ENCODE assay signal across 20 cellular contexts in the genomic region with DNA sequence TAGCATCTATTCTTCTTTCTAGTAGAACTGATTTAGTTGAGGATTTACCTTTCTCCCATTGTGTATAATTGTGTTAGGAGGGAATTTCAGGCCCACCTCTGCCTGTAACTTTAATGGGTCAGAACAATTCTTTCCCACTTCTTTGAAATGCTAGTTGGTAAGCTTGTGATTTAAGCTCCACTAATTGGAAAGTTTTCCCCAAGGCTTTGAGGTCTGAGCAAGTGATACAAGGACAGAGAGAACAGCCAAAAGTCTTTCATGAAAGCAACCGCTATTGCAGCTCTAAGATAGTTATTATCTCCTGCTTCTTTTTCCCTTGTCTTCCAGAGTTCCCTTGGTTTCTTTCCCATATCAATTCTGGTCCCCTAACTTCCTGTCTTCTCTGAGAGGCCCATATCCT. TPM values are rescaled to one million over a fixed set of nuclear protein-coding genes. Genes with fewer than 3 reads are reported as not detected.
"Had no signal": no experiment of that assay in that cellular context is flagged by ENCODE, and none has a peak within 500 bp of the region (broad histone marks: within the 10 kb centered on the region; RNA-seq: fewer than 3 reads in every experiment).

No MANE protein-coding gene starts in this region.

- H3K36me3 Mint-ChIP-seq: activated CD8-positive, alpha-beta memory T cell treated with anti-CD3 and anti-CD28 coated beads, Interleukin-2, amount 10 ng/mL, durations not matched to agents 7 days and 5 days; activated naive CD8-positive, alpha-beta T cell treated with anti-CD3 and anti-CD28 coated beads, Interleukin-2, amount 10 ng/mL, durations not matched to agents 7 days and 5 days had no signal

- H3K27ac ChIP-seq: colonic mucosa, psoas muscle had no signal

- H3K27ac Mint-ChIP-seq: activated CD8-positive, alpha-beta memory T cell treated with anti-CD3 and anti-CD28 coated beads, Interleukin-2, amount 10 ng/mL, durations not matched to agents 7 days and 5 days; activated naive CD8-positive, alpha-beta T cell treated with anti-CD3 and anti-CD28 coated beads, Interleukin-2, amount 10 ng/mL, durations not matched to agents 7 days and 5 days; activated T-cell treated with anti-CD3 and anti-CD28 coated beads, Interleukin-2, amount 50 U/mL, for 24 hours; naive thymus-derived CD8-positive, alpha-beta T cell; T-helper 2 cell treated with Interferon-gamma antibody and Interleukin-4, amounts not matched to agents 5 μg/mL and 100 μg/mL, for 36 hours had no signal

- H3K27me3 Mint-ChIP-seq: activated CD8-positive, alpha-beta memory T cell treated with anti-CD3 and anti-CD28 coated beads, Interleukin-2, amount 10 ng/mL, durations not matched to agents 7 days and 5 days; activated naive CD8-positive, alpha-beta T cell treated with anti-CD3 and anti-CD28 coated beads, Interleukin-2, amount 10 ng/mL, durations not matched to agents 7 days and 5 days; activated T-cell treated with anti-CD3 and anti-CD28 coated beads, Interleukin-2, amount 50 U/mL, for 24 hours; naive thymus-derived CD8-positive, alpha-beta T cell had no signal

- H3K9me3 Mint-ChIP-seq: activated naive CD8-positive, alpha-beta T cell treated with anti-CD3 and anti-CD28 coated beads, Interleukin-2, amount 10 ng/mL, durations not matched to agents 7 days and 5 days; activated T-cell treated with anti-CD3 and anti-CD28 coated beads, Interleukin-2, amount 50 U/mL, for 24 hours; T-helper 2 cell treated with Interferon-gamma antibody and Interleukin-4, amounts not matched to agents 5 μg/mL and 100 μg/mL, for 36 hours had no signal

- H3K27me3 ChIP-seq: colonic mucosa had no signal

- H3K36me3 ChIP-seq: colonic mucosa had no signal

- H3K4me1 Mint-ChIP-seq: activated CD8-positive, alpha-beta memory T cell treated with anti-CD3 and anti-CD28 coated beads, Interleukin-2, amount 10 ng/mL, durations not matched to agents 7 days and 5 days; activated naive CD8-positive, alpha-beta T cell treated with anti-CD3 and anti-CD28 coated beads, Interleukin-2, amount 10 ng/mL, durations not matched to agents 7 days and 5 days; naive thymus-derived CD8-positive, alpha-beta T cell had no signal

- DNase-seq: activated CD4-positive, alpha-beta T cell treated with anti-CD3 and anti-CD28 coated beads for 1 hour; activated CD4-positive, alpha-beta T cell treated with anti-CD3 and anti-CD28 coated beads, Interleukin-2, amount 50 U/mL, for 48 hours; activated CD8-positive, alpha-beta memory T cell treated with anti-CD3 and anti-CD28 coated beads, Interleukin-2, amount 10 ng/mL, durations not matched to agents 7 days and 5 days; activated effector memory CD4-positive, alpha-beta T cell treated with anti-CD3 and anti-CD28 coated beads, Interleukin-2, amount 50 U/mL, for 16 hours; activated naive CD8-positive, alpha-beta T cell treated with anti-CD3 and anti-CD28 coated beads, Interleukin-2, amount 10 ng/mL, durations not matched to agents 7 days and 5 days; activated T-cell treated with anti-CD3 and anti-CD28 coated beads, Interleukin-2, amount 50 U/mL, for 24 hours; aorta; caudate nucleus; colonic mucosa; hippocampal formation; mucosa of descending colon; naive thymus-derived CD8-positive, alpha-beta T cell; nucleus accumbens; psoas muscle; stimulated activated CD4-positive, alpha-beta T cell treated with anti-CD3 and anti-CD28 coated beads, Interleukin-12 subunit alpha, Interleukin-12 subunit beta, amount 100 ng/mL, for 4 hours; stimulated activated naive CD4-positive, alpha-beta T cell treated with Interleukin-2 at 50 U/mL for 16 hours; trophoblast cell had no signal

- H3K4me3 ChIP-seq: colonic mucosa, mucosa of descending colon, psoas muscle had no signal

- H3K4me3 Mint-ChIP-seq: activated CD8-positive, alpha-beta memory T cell treated with anti-CD3 and anti-CD28 coated beads, Interleukin-2, amount 10 ng/mL, durations not matched to agents 7 days and 5 days; activated naive CD8-positive, alpha-beta T cell treated with anti-CD3 and anti-CD28 coated beads, Interleukin-2, amount 10 ng/mL, durations not matched to agents 7 days and 5 days; activated T-cell treated with anti-CD3 and anti-CD28 coated beads, Interleukin-2, amount 50 U/mL, for 24 hours; naive thymus-derived CD8-positive, alpha-beta T cell; T-helper 2 cell treated with Interferon-gamma antibody and Interleukin-4, amounts not matched to agents 5 μg/mL and 100 μg/mL, for 36 hours had no signal

- H3K9me3 ChIP-seq: colonic mucosa, mucosa of descending colon, psoas muscle had no signal

- H3K4me1 ChIP-seq: colonic mucosa, psoas muscle had no signal

RNA-seq across cellular contexts. Expression of a gene that starts 38.7 kb away (rescaled TPM):
- total RNA-seq: activated CD8-positive, alpha-beta memory T cell treated with anti-CD3 and anti-CD28 coated beads, Interleukin-2, amount 10 ng/mL, durations not matched to agents 7 days and 5 days; activated naive CD8-positive, alpha-beta T cell treated with anti-CD3 and anti-CD28 coated beads, Interleukin-2, amount 10 ng/mL, durations not matched to agents 7 days and 5 days; aorta; colonic mucosa; lower leg skin; mucosa of descending colon; naive thymus-derived CD8-positive, alpha-beta T cell; psoas muscle; sciatic nerve had no signal
- polyA plus RNA-seq: aorta; naive thymus-derived CD8-positive, alpha-beta T cell; psoas muscle had no signal
